Comparison of ENCODE assay signal across 1 cellular context in the genomic region with DNA sequence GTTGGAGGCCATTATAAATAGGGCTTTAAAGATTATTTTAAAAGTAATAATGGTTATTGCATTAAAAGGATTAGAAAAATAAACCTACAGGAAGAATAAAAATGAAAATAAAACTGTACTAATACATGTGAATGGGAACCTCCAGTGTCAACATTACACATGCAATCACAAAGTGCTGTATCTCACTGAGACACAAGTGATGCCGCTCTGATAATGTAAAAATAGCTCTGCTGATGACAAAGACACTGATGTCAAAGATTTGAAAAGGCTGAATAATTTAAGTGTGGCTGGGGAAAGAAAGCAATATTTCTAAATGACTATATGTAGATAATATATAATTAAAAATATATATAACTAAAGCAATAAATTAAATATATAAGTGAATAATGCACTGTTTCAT.
A peak's percentile ranks its signal among the peaks of the same experiment; 100 is the strongest.
TF ChIP-seq lines count a peak whose summit lies in the region.

No MANE protein-coding gene starts in this region.

TF ChIP-seq in K562, 482 proteins besides CTCF, POLR2A, EP300 and RAD21 (continued from another document):
- TF ChIP-seq TBL1XR1 (IDR thresholded peaks at IDR 0.05; ENCODE audit: low read length in 2 of 2) (peak in 1 of 2 experiments; percentile 80; a peak in 2 of 4 replicates), CREM (IDR thresholded peaks at IDR 0.05; ENCODE audit: low read depth) (peak; percentile 62), ZKSCAN3 (CRISPR knock-in tag; IDR thresholded peaks at IDR 0.05) (no peak), ZNF780A (CRISPR knock-in tag; IDR thresholded peaks at IDR 0.05) (no peak), STAT5B (CRISPR knock-in tag; IDR thresholded peaks at IDR 0.05) (no peak), RBM17 (IDR thresholded peaks at IDR 0.05; ENCODE audit: borderline replicate concordance, low read depth, low read length) (no peak), ZSCAN29 (IDR thresholded peaks at IDR 0.05) (no peak), TEAD4 (IDR thresholded peaks at IDR 0.05; ENCODE audit: low read length) (peak; percentile 77), TEAD4 (CRISPR knock-in tag; IDR thresholded peaks at IDR 0.05; ENCODE audit: borderline replicate concordance) (no peak), KLF16 (IDR thresholded peaks at IDR 0.05) (0 out of 2 replicates have a peak, but pooled peaks have one; percentile 10), SOX6 (IDR thresholded peaks at IDR 0.05) (peak; percentile 78), SMARCC2 (IDR thresholded peaks at IDR 0.05; ENCODE audit: low read depth) (peak; percentile 47; the same call in 1 of the 2 replicates), MEF2D (tag; conservative IDR thresholded peaks at IDR 0.05; ENCODE audit: low read depth) (peak; percentile 97), CREBBP (IDR thresholded peaks at IDR 0.05; ENCODE audit: low read depth, low read length) (no peak), ZBTB17 (CRISPR knock-in tag; IDR thresholded peaks at IDR 0.05) (no peak), MEIS2 (IDR thresholded peaks at IDR 0.05; ENCODE audit: partially characterized antibody) (peak; percentile 31), CBX2 (IDR thresholded peaks at IDR 0.05; ENCODE audit: insufficient read depth, low read length, poor library complexity, severe bottlenecking) (no peak), CBFA2T3 (IDR thresholded peaks at IDR 0.05) (peak; percentile 76), SMARCA4 (IDR thresholded peaks at IDR 0.05) (peak; percentile 79), SMAD1 (IDR thresholded peaks at IDR 0.05; ENCODE audit: low read depth, low read length, partially characterized antibody) (no peak), ARID1B (IDR thresholded peaks at IDR 0.05) (peak; percentile 90), CBFA2T2 (conservative IDR thresholded peaks at IDR 0.05) (peak; percentile 49; the same call in 1 of the 2 replicates), TCF3 (CRISPR knock-in tag; IDR thresholded peaks at IDR 0.05) (peak; percentile 57), CEBPG (CRISPR knock-in tag; IDR thresholded peaks at IDR 0.05) (no peak), CEBPG (tag; conservative IDR thresholded peaks at IDR 0.05 in 1 of 2, IDR thresholded peaks at IDR 0.05 in 1 of 2) (0 out of 4 replicates have a peak, but pooled peaks of 1 of the 2 experiments have one; percentile 27), NFE2 (IDR thresholded peaks at IDR 0.05; ENCODE audit: low read depth) (peak; percentile 13; the same call in 1 of the 2 replicates)
- TF ChIP-seq, protein P1, sequence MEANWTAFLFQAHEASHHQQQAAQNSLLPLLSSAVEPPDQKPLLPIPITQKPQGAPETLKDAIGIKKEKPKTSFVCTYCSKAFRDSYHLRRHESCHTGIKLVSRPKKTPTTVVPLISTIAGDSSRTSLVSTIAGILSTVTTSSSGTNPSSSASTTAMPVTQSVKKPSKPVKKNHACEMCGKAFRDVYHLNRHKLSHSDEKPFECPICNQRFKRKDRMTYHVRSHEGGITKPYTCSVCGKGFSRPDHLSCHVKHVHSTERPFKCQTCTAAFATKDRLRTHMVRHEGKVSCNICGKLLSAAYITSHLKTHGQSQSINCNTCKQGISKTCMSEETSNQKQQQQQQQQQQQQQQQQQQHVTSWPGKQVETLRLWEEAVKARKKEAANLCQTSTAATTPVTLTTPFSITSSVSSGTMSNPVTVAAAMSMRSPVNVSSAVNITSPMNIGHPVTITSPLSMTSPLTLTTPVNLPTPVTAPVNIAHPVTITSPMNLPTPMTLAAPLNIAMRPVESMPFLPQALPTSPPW (CRISPR knock-in tag; IDR thresholded peaks at IDR 0.05) = no peak
- TF ChIP-seq, protein P2, sequence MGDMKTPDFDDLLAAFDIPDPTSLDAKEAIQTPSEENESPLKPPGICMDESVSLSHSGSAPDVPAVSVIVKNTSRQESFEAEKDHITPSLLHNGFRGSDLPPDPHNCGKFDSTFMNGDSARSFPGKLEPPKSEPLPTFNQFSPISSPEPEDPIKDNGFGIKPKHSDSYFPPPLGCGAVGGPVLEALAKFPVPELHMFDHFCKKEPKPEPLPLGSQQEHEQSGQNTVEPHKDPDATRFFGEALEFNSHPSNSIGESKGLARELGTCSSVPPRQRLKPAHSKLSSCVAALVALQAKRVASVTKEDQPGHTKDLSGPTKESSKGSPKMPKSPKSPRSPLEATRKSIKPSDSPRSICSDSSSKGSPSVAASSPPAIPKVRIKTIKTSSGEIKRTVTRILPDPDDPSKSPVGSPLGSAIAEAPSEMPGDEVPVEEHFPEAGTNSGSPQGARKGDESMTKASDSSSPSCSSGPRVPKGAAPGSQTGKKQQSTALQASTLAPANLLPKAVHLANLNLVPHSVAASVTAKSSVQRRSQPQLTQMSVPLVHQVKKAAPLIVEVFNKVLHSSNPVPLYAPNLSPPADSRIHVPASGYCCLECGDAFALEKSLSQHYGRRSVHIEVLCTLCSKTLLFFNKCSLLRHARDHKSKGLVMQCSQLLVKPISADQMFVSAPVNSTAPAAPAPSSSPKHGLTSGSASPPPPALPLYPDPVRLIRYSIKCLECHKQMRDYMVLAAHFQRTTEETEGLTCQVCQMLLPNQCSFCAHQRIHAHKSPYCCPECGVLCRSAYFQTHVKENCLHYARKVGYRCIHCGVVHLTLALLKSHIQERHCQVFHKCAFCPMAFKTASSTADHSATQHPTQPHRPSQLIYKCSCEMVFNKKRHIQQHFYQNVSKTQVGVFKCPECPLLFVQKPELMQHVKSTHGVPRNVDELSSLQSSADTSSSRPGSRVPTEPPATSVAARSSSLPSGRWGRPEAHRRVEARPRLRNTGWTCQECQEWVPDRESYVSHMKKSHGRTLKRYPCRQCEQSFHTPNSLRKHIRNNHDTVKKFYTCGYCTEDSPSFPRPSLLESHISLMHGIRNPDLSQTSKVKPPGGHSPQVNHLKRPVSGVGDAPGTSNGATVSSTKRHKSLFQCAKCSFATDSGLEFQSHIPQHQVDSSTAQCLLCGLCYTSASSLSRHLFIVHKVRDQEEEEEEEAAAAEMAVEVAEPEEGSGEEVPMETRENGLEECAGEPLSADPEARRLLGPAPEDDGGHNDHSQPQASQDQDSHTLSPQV (IDR thresholded peaks at IDR 0.05) = 0 out of 2 replicates have a peak, but pooled peaks have one; percentile 7
- TF ChIP-seq, protein P3, sequence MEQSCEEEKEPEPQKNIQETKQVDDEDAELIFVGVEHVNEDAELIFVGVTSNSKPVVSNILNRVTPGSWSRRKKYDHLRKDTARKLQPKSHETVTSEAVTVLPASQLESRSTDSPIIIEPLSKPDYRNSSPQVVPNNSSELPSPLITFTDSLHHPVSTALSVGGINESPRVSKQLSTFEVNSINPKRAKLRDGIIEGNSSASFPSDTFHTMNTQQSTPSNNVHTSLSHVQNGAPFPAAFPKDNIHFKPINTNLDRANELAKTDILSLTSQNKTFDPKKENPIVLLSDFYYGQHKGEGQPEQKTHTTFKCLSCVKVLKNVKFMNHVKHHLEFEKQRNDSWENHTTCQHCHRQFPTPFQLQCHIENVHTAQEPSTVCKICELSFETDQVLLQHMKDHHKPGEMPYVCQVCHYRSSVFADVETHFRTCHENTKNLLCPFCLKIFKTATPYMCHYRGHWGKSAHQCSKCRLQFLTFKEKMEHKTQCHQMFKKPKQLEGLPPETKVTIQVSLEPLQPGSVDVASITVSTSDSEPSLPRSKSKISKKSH (CRISPR knock-in tag; IDR thresholded peaks at IDR 0.05) = no peak
- TF ChIP-seq, protein P4, sequence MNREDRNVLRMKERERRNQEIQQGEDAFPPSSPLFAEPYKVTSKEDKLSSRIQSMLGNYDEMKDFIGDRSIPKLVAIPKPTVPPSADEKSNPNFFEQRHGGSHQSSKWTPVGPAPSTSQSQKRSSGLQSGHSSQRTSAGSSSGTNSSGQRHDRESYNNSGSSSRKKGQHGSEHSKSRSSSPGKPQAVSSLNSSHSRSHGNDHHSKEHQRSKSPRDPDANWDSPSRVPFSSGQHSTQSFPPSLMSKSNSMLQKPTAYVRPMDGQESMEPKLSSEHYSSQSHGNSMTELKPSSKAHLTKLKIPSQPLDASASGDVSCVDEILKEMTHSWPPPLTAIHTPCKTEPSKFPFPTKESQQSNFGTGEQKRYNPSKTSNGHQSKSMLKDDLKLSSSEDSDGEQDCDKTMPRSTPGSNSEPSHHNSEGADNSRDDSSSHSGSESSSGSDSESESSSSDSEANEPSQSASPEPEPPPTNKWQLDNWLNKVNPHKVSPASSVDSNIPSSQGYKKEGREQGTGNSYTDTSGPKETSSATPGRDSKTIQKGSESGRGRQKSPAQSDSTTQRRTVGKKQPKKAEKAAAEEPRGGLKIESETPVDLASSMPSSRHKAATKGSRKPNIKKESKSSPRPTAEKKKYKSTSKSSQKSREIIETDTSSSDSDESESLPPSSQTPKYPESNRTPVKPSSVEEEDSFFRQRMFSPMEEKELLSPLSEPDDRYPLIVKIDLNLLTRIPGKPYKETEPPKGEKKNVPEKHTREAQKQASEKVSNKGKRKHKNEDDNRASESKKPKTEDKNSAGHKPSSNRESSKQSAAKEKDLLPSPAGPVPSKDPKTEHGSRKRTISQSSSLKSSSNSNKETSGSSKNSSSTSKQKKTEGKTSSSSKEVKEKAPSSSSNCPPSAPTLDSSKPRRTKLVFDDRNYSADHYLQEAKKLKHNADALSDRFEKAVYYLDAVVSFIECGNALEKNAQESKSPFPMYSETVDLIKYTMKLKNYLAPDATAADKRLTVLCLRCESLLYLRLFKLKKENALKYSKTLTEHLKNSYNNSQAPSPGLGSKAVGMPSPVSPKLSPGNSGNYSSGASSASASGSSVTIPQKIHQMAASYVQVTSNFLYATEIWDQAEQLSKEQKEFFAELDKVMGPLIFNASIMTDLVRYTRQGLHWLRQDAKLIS (CRISPR knock-in tag; IDR thresholded peaks at IDR 0.05) = no peak
TF ChIP-seq in K562: peak in this region for 32.
